8 cellular contexts compared by ENCODE assay signal in genomic region chr2:88199912-88200682, GRCh38. TPM values are rescaled to one million over a fixed set of nuclear protein-coding genes. Genes with fewer than 3 reads are reported as not detected.
DNase-seq lines count a peak whose midpoint lies in the region; ATAC-seq, FAIRE-seq and TF ChIP-seq lines count a peak whose summit lies in the region.

No MANE protein-coding gene starts in this region.

- H2AFZ ChIP-seq in keratinocyte (ENCODE audit: control insufficient read depth, low read length) = no peak overlapping the region

- no peak overlapping the region for H3K27ac ChIP-seq in keratinocyte (ENCODE audit: control insufficient read depth, insufficient read depth, low read length)
- H3K27ac ChIP-seq in stomach = no peak overlapping the region

- intact Hi-C loops in stomach (cut with DNase I; ENCODE audit: low total_unique reads) = no loop called here

- H3K9me3 ChIP-seq in keratinocyte (ENCODE audit: control insufficient read depth, low read depth, low read length) = no peaks in the 10 kb centered on the region
- no peaks in the 10 kb centered on the region for H3K9me3 ChIP-seq in stomach

- no peaks in the 10 kb centered on the region for H3K36me3 Mint-ChIP-seq in activated T-helper 17 cell treated with anti-CD3 and anti-CD28 coated beads, Interleukin-2, amount 50 U/mL, for 72 hours (ENCODE audit: low read depth)

- H3K36me3 ChIP-seq in keratinocyte (ENCODE audit: control insufficient read depth in 2 of 2, extremely low read depth in 1 of 2, insufficient read depth in 2 of 2, low read length in 2 of 2) = no peaks in the 10 kb centered on the region
- no peaks in the 10 kb centered on the region for H3K36me3 ChIP-seq in stomach

- H3K4me1 Mint-ChIP-seq in activated T-helper 17 cell treated with anti-CD3 and anti-CD28 coated beads, Interleukin-2, amount 50 U/mL, for 72 hours = peaks cover 6% of the 10 kb centered on the region

- TF ChIP-seq POLR2A in stomach (IDR thresholded peaks at IDR 0.05) = no peak

- no peak for TF ChIP-seq EP300 in stomach (IDR thresholded peaks at IDR 0.05)

- no peaks in the 10 kb centered on the region for H3K9me1 ChIP-seq in keratinocyte (ENCODE audit: control insufficient read depth, extremely low read depth, insufficient read depth, low read length)

- dilution Hi-C loops in keratinocyte (cut with MboI; ENCODE audit: extremely low pct_ligation_motif_present, low sequenced_read_pairs) = no loop called here

- H3K4me3 Mint-ChIP-seq in activated T-helper 17 cell treated with anti-CD3 and anti-CD28 coated beads, Interleukin-2, amount 50 U/mL, for 72 hours = peak overlapping the region; percentile 25

- H3K27me3 Mint-ChIP-seq in activated T-helper 17 cell treated with anti-CD3 and anti-CD28 coated beads, Interleukin-2, amount 50 U/mL, for 72 hours = peaks cover 55% of the 10 kb centered on the region

- no peak overlapping the region for H3K27ac Mint-ChIP-seq in activated T-helper 17 cell treated with anti-CD3 and anti-CD28 coated beads, Interleukin-2, amount 50 U/mL, for 72 hours

- FAIRE-seq in keratinocyte (lab: Jason Lieb, UNC) = no peak

- ATAC-seq in activated T-helper 17 cell treated with anti-CD3 and anti-CD28 coated beads, Interleukin-2, amount 50 U/mL, for 72 hours (replicated peaks) = no peak
- ATAC-seq in HG03025 (IDR thresholded peaks at IDR 0.05; ENCODE audit: low FRiP score, unreplicated experiment) = no peak

- H4K20me1 ChIP-seq in keratinocyte (ENCODE audit: control insufficient read depth, extremely low read depth, insufficient read depth, low read length) = no peaks in the 10 kb centered on the region

- 2 to 11% (median 10%) methylated on average over 16 to 18 of the region's 18 CpGs for WGBS in stomach, 5 donors

- peak overlapping the region; percentile 50 for H3K4me2 ChIP-seq in keratinocyte (ENCODE audit: control insufficient read depth, extremely low read depth, insufficient read depth, low read depth, low read length)

- H3K27me3 ChIP-seq in keratinocyte (ENCODE audit: control insufficient read depth, extremely low read depth, insufficient read depth, low read length) (peaks cover 10% of the 10 kb centered on the region), stomach (peaks cover 0 to 71% (median 43%) of the 10 kb centered on the region in 3 donors)

- peak; percentile 23 for DNase-seq in stimulated activated CD4-positive, alpha-beta T cell treated with anti-CD3 and anti-CD28 coated beads, Interleukin-12 subunit alpha, Interleukin-12 subunit beta, amount 100 ng/mL, for 4 hours
- DNase-seq in stimulated activated CD4-positive, alpha-beta T cell treated with anti-CD3 and anti-CD28 coated beads, Interleukin-1b, Interleukin-23, amount 100 ng/mL, for 48 hours = no peak
- DNase-seq in keratinocyte (ENCODE audit: low read depth, low spot score) = no peak
- peak; percentile 34 for DNase-seq in stomach
- DNase-seq in mesenteric fat pad (ENCODE audit: low spot score) = no peak
- no peak for DNase-seq in effector CD8-positive, alpha-beta T cell (lab: John Stamatoyannopoulos, UW)

- H3K9ac ChIP-seq in keratinocyte (ENCODE audit: control insufficient read depth, extremely low read depth, insufficient read depth, low read length) = no peak overlapping the region

- no peak for TF ChIP-seq CTCF in keratinocyte (optimal IDR thresholded peaks at IDR 0.05 in 1 of 3, IDR thresholded peaks at IDR 0.05 in 1 of 3, conservative IDR thresholded peaks at IDR 0.05 in 1 of 3; ENCODE audit: extremely low read depth in 1 of 3, insufficient read depth in 2 of 3, low read length in 3 of 3)
- no peak for TF ChIP-seq CTCF in stomach (IDR thresholded peaks at IDR 0.05)

- H3K4me1 ChIP-seq in keratinocyte (ENCODE audit: control insufficient read depth, extremely low read depth, insufficient read depth, low read length) (peaks cover 24% of the 10 kb centered on the region), stomach (peaks cover 0 to 15% (median 4%) of the 10 kb centered on the region in 4 donors)

- H3K79me2 ChIP-seq in keratinocyte (ENCODE audit: control insufficient read depth, insufficient read depth, low read length) = no peaks in the 10 kb centered on the region

- H3K4me3 ChIP-seq in keratinocyte (ENCODE audit: control insufficient read depth in 2 of 3, extremely low read depth in 1 of 3, insufficient read depth in 2 of 3, low read depth in 1 of 3, low read length in 3 of 3) (no peak overlapping the region), stomach (peak overlapping the region in 1 of 4 donors; percentile 28)

- H3K9me3 Mint-ChIP-seq in activated T-helper 17 cell treated with anti-CD3 and anti-CD28 coated beads, Interleukin-2, amount 50 U/mL, for 72 hours = no peaks in the 10 kb centered on the region

RNA-seq across cellular contexts. Expression of gene THNSL2, which starts 30.0 kb away (rescaled TPM):
- 1 to 10 TPM in 1 of 2 donors, under 1 TPM in 1; 0.58 to 4.5 TPM for total RNA-seq in activated T-helper 17 cell treated with anti-CD3 and anti-CD28 coated beads, Interleukin-2, amount 50 U/mL, for 72 hours
- 2.7 to 4.0 TPM (median 3.9 TPM) in 3 replicates for polyA plus RNA-seq in keratinocyte
- 2.2 TPM for polyA plus RNA-seq in keratinocyte (2011; ENCODE audit: low read depth)
- polyA plus RNA-seq in keratinocyte (2011; cell fraction: cytosol; rRNA removed) = 4.4 and 6.7 TPM in 2 replicates
- polyA plus RNA-seq in keratinocyte (2011; cell fraction: nucleus; rRNA removed) = 12.3 and 18.5 TPM in 2 replicates
- polyA plus RNA-seq in keratinocyte (2012; ENCODE audit: low replicate concordance) = 2.3 and 6.7 TPM in 2 replicates
- 3.4 to 6.0 TPM (median 4.2 TPM) in 3 replicates for polyA minus RNA-seq in keratinocyte
- polyA minus RNA-seq in keratinocyte (2011; cell fraction: cytosol; rRNA and poly(A)+ RNA removed) = 4.2 TPM
- 4.6 and 5.0 TPM in 2 replicates for polyA minus RNA-seq in keratinocyte (2011; cell fraction: nucleus; rRNA and poly(A)+ RNA removed)
- total RNA-seq in stomach = 10 to 100 TPM in 2 of 5 donors, 1 to 10 TPM in 3; 1.3 to 24.6 (median 7.0) TPM
- polyA plus RNA-seq in stomach = 10 to 100 TPM; 13.9 to 23.7 (median 23.3) TPM
- total RNA-seq in mesenteric fat pad = 21.1 TPM

Comparison
In these comparisons a context has a peak if more than half of its experiments do, and no peak if none do; other contexts are left out.
1. DNase-seq: peak in stimulated activated CD4-positive, alpha-beta T cell treated with anti-CD3 and anti-CD28 coated beads, Interleukin-12 subunit alpha, Interleukin-12 subunit beta, amount 100 ng/mL, for 4 hours (single experiment) and stomach (single experiment); none in stimulated activated CD4-positive, alpha-beta T cell treated with anti-CD3 and anti-CD28 coated beads, Interleukin-1b, Interleukin-23, amount 100 ng/mL, for 48 hours (single experiment), keratinocyte (single experiment), mesenteric fat pad (single experiment) and effector CD8-positive, alpha-beta T cell (single experiment).